ENCODE assay signal across 14 cellular contexts in genomic region chr1:160621633-160622413, GRCh38. TPM values are rescaled to one million over a fixed set of nuclear protein-coding genes. Genes with fewer than 3 reads are reported as not detected.
DNase-seq lines count a peak whose midpoint lies in the region; ATAC-seq and TF ChIP-seq lines count a peak whose summit lies in the region.
"Had no signal": no experiment of that assay in that cellular context is flagged by ENCODE, and none has a peak within 500 bp of the region (broad histone marks: within the 10 kb centered on the region; RNA-seq: fewer than 3 reads in every experiment).

No MANE protein-coding gene starts in this region.

- no peaks in the 10 kb centered on the region for H3K27me3 ChIP-seq in CD4-positive, alpha-beta T cell (ENCODE audit: control insufficient read depth, insufficient read depth, low read length)
- H3K27me3 ChIP-seq in endodermal cell (ENCODE audit: control insufficient read depth, insufficient read depth, low read length, poor library complexity, severe bottlenecking) = no peaks in the 10 kb centered on the region
- H3K27me3 ChIP-seq: brain microvascular endothelial cell had no signal

- peak; percentile 63 for TF ChIP-seq POLR2A in GM18505 (IDR thresholded peaks at IDR 0.05; ENCODE audit: borderline replicate concordance, extremely low read depth, insufficient read depth, insufficient read length)

- H3K27me3 Mint-ChIP-seq in CD4-positive, alpha-beta T cell = no peaks in the 10 kb centered on the region
- no peaks in the 10 kb centered on the region for H3K27me3 Mint-ChIP-seq in T-helper 2 cell treated with Interferon-gamma antibody and Interleukin-4, amounts not matched to agents 5 μg/mL and 100 μg/mL, for 36 hours (ENCODE audit: low read depth)
- H3K27me3 Mint-ChIP-seq in endodermal cell (ENCODE audit: insufficient read depth) = no peaks in the 10 kb centered on the region

- 91 to 93% methylated on average over 5 to 8 of the region's 8 CpGs for WGBS in endodermal cell (ENCODE audit: insufficient coverage in 1 of 2, insufficient read length in 1 of 2), 2 experiments

- intact Hi-C loops in CD4-positive, alpha-beta T cell (cut with DNase I, micrococcal nuclease) = loop anchor here (2.0 to 5.0 kb wide), 2 partner anchors 21 to 145 kb away; no protein-coding TSS in a partner anchor

- H3K4me3 ChIP-seq in endodermal cell (ENCODE audit: low read length) = no peak overlapping the region
- H3K4me3 ChIP-seq: heart right ventricle had no signal

- no peaks in the 10 kb centered on the region for H3K36me3 ChIP-seq in endodermal cell (ENCODE audit: control insufficient read depth, insufficient read depth, low read length)
- H3K36me3 ChIP-seq: brain microvascular endothelial cell, heart right ventricle had no signal

- no peak for ATAC-seq in CD4-positive, alpha-beta T cell (ENCODE audit: poor library complexity)
- ATAC-seq in GM18505 (IDR thresholded peaks at IDR 0.05; ENCODE audit: unreplicated experiment) (no peak), GM18867 (IDR thresholded peaks at IDR 0.05; ENCODE audit: unreplicated experiment) (no peak), esophagus mucosa (no peak)
- ATAC-seq: heart right ventricle, left colon had no signal

- H3K9me3 ChIP-seq in CD4-positive, alpha-beta T cell (ENCODE audit: control insufficient read depth, low read length) = no peaks in the 10 kb centered on the region
- H3K9me3 ChIP-seq in endodermal cell (ENCODE audit: control insufficient read depth, low read length) = peaks cover 19% of the 10 kb centered on the region

- peaks cover 93% of the 10 kb centered on the region for H3K36me3 Mint-ChIP-seq in CD4-positive, alpha-beta T cell (ENCODE audit: low read depth)
- peaks cover 87% of the 10 kb centered on the region for H3K36me3 Mint-ChIP-seq in T-helper 2 cell treated with Interferon-gamma antibody and Interleukin-4, amounts not matched to agents 5 μg/mL and 100 μg/mL, for 36 hours (ENCODE audit: low read depth)
- H3K36me3 Mint-ChIP-seq in endodermal cell (ENCODE audit: low read depth) = peaks cover 4% of the 10 kb centered on the region
- H3K36me3 Mint-ChIP-seq: CD14-positive monocyte had no signal

- H3K4me1 Mint-ChIP-seq in CD4-positive, alpha-beta T cell (ENCODE audit: low read depth) = peaks cover 96% of the 10 kb centered on the region
- H3K4me1 Mint-ChIP-seq in T-helper 2 cell treated with Interferon-gamma antibody and Interleukin-4, amounts not matched to agents 5 μg/mL and 100 μg/mL, for 36 hours (ENCODE audit: low read depth) = peaks cover 80% of the 10 kb centered on the region
- H3K4me1 Mint-ChIP-seq in endodermal cell = no peaks in the 10 kb centered on the region

- H3K4me3 Mint-ChIP-seq in CD4-positive, alpha-beta T cell = no peak overlapping the region
- peak overlapping the region; percentile 87 for H3K4me3 Mint-ChIP-seq in T-helper 2 cell treated with Interferon-gamma antibody and Interleukin-4, amounts not matched to agents 5 μg/mL and 100 μg/mL, for 36 hours
- H3K4me3 Mint-ChIP-seq in endodermal cell = no peak overlapping the region

- POLR2A ChIA-PET in CD4-positive, alpha-beta T cell (lab: Charles Lee) = no interaction called here

- H3K4me1 ChIP-seq in endodermal cell (ENCODE audit: control insufficient read depth, insufficient read depth, low read length) = peaks cover 2% of the 10 kb centered on the region

- H3K9me3 Mint-ChIP-seq in CD4-positive, alpha-beta T cell = no peaks in the 10 kb centered on the region
- peaks cover 7% of the 10 kb centered on the region for H3K9me3 Mint-ChIP-seq in T-helper 2 cell treated with Interferon-gamma antibody and Interleukin-4, amounts not matched to agents 5 μg/mL and 100 μg/mL, for 36 hours
- peaks cover 9% of the 10 kb centered on the region for H3K9me3 Mint-ChIP-seq in endodermal cell

- peak overlapping the region; percentile 97 for H3K27ac Mint-ChIP-seq in CD4-positive, alpha-beta T cell
- peak overlapping the region; percentile 99 for H3K27ac Mint-ChIP-seq in T-helper 2 cell treated with Interferon-gamma antibody and Interleukin-4, amounts not matched to agents 5 μg/mL and 100 μg/mL, for 36 hours
- peak overlapping the region; percentile 19 for H3K27ac Mint-ChIP-seq in endodermal cell

- no peak for DNase-seq in CD4-positive, alpha-beta T cell
- peak; percentile 55 for DNase-seq in T-helper 2 cell treated with Interferon-gamma antibody and Interleukin-4, amounts not matched to agents 5 μg/mL and 100 μg/mL, for 36 hours (ENCODE audit: low spot score)
- DNase-seq in endodermal cell = no peak
- no peak for DNase-seq in activated CD8-positive, alpha-beta memory T cell treated with anti-CD3 and anti-CD28 coated beads, Interleukin-2, amount 50 U/mL, for 48 hours
- DNase-seq in stimulated activated naive CD4-positive, alpha-beta T cell (lab: John Stamatoyannopoulos, UW) = no peak
- DNase-seq: brain microvascular endothelial cell; heart right ventricle; Kasumi-1; left colon; stimulated activated CD4-positive, alpha-beta T cell treated with anti-CD3 and anti-CD28 coated beads, Interleukin-4, amount 100 ng/mL, for 4 hours had no signal

- H3K9ac ChIP-seq in endodermal cell (ENCODE audit: extremely low read depth, low read length, poor library complexity, severe bottlenecking) = no peak overlapping the region

- CTCF ChIA-PET in CD4-positive, alpha-beta T cell (lab: Charles Lee) = interaction anchor here (1.1 to 1.3 kb wide), 4 partner anchors 16 to 60 kb away, joined by 3 to 7 read pairs (median 4); partner anchors contain the start of gene SLAMF1

- TF ChIP-seq CTCF in CD4-positive, alpha-beta T cell (IDR thresholded peaks at IDR 0.05) = no peak
- no peak for TF ChIP-seq CTCF in endodermal cell (conservative IDR thresholded peaks at IDR 0.05)

- H3K27ac ChIP-seq in CD4-positive, alpha-beta T cell (ENCODE audit: low read depth, low read length) = no peak overlapping the region
- no peak overlapping the region for H3K27ac ChIP-seq in endodermal cell (ENCODE audit: low read depth, low read length)
- H3K27ac ChIP-seq: brain microvascular endothelial cell, heart right ventricle had no signal

RNA-seq across cellular contexts. Expression of gene SLAMF1, which starts 25.0 kb away (rescaled TPM):
- 10 to 100 TPM; 39.4 to 39.8 TPM for total RNA-seq in CD4-positive, alpha-beta T cell
- total RNA-seq in endodermal cell (not detected), esophagus mucosa (0.36 TPM)
- polyA plus RNA-seq in endodermal cell (2013, experiment 1 of 2) = not detected
- polyA plus RNA-seq in endodermal cell (2013, experiment 2 of 2) = not detected

RNA-seq across cellular contexts. Expression of gene CD84, which starts 42.5 kb away (rescaled TPM):
- total RNA-seq in CD4-positive, alpha-beta T cell = 10 to 100 TPM; 32.7 to 36.9 TPM
- total RNA-seq in endodermal cell (not detected), esophagus mucosa (1.2 TPM)
- polyA plus RNA-seq in endodermal cell (2013, experiment 1 of 2) = not detected
- polyA plus RNA-seq in endodermal cell (2013, experiment 2 of 2) = not detected

Comparison
In these comparisons a context has a peak if more than half of its experiments do, and no peak if none do; other contexts are left out.
1. H3K27ac Mint-ChIP-seq: peak in every context shown above with its lines; median percentile 99 in T-helper 2 cell treated with Interferon-gamma antibody and Interleukin-4, amounts not matched to agents 5 μg/mL and 100 μg/mL, for 36 hours; 97 in CD4-positive, alpha-beta T cell; 19 in endodermal cell.
2. RNA of gene SLAMF1, which starts 25.0 kb away (total RNA-seq): 39.4 to 39.8 TPM in CD4-positive, alpha-beta T cell; 0.36 TPM in esophagus mucosa (single experiment) and not detected in endodermal cell; every median in the first group is over 10 times any median in the second.
3. RNA of gene CD84, which starts 42.5 kb away (total RNA-seq): 32.7 to 36.9 TPM in CD4-positive, alpha-beta T cell; 1.2 TPM in esophagus mucosa (single experiment) and not detected in endodermal cell; every median in the first group is over 10 times any median in the second.